ENCODE assay signal across 9 cellular contexts in genomic region chr19:58387338-58388174, GRCh38. TPM values are rescaled to one million over a fixed set of nuclear protein-coding genes. Genes with fewer than 3 reads are reported as not detected.
A peak's percentile ranks its signal among the peaks of the same experiment; 100 is the strongest.
DNase-seq lines count a peak whose midpoint lies in the region; ATAC-seq, FAIRE-seq and TF ChIP-seq lines count a peak whose summit lies in the region.
"Had no signal": no experiment of that assay in that cellular context is flagged by ENCODE, and none has a peak within 500 bp of the region (broad histone marks: within the 10 kb centered on the region; RNA-seq: fewer than 3 reads in every experiment).

No MANE protein-coding gene starts in this region.

- no peaks in the 10 kb centered on the region for H3K27me3 ChIP-seq in endothelial cell of umbilical vein (ENCODE audit: control insufficient read depth in 2 of 2, insufficient read depth in 2 of 2, low read length in 2 of 2)
- H3K27me3 ChIP-seq in ovary = no peaks in the 10 kb centered on the region

- POLR2A ChIA-PET in OCI-LY7 (lab: Charles Lee) = interaction anchor here (0.7 kb wide), 1 partner anchor 15 kb away, joined by 4 read pairs; no protein-coding TSS in a partner anchor
- POLR2A ChIA-PET in endothelial cell of umbilical vein (lab: Charles Lee) = no interaction called here

- H2AFZ ChIP-seq in OCI-LY7 (ENCODE audit: low read length) = no peak overlapping the region
- H2AFZ ChIP-seq in endothelial cell of umbilical vein (ENCODE audit: low read depth, low read length) = no peak overlapping the region

- CTCF ChIA-PET in OCI-LY7 (lab: Charles Lee; ENCODE audit: unreplicated experiment) (no interaction called here), endothelial cell of umbilical vein (lab: Charles Lee) (no interaction called here)

- H3K4me3 ChIP-seq in OCI-LY7 (ENCODE audit: low read depth, low read length, poor library complexity, severe bottlenecking) (peak overlapping the region; percentile 100), endothelial cell of umbilical vein (replicated peaks in 1 of 3; ENCODE audit: insufficient read depth in 1 of 3, low read depth in 1 of 3, low read length in 3 of 3) (peak overlapping the region; percentile 67 to 93 (median 75)), ovary (peak overlapping the region; percentile 82)

- H4K20me1 ChIP-seq in OCI-LY7 (ENCODE audit: insufficient read depth, low read length) (peaks cover 23% of the 10 kb centered on the region), endothelial cell of umbilical vein (replicated peaks; ENCODE audit: control insufficient read depth, extremely low read depth, insufficient read depth, low read length) (peaks cover 2% of the 10 kb centered on the region)

- BruUV-seq in OCI-LY7 (replicated peaks; lab: Mats Ljungman, UMichigan) (TSS peak; percentile 74), endothelial cell of umbilical vein (replicated peaks; lab: Mats Ljungman, UMichigan) (TSS peak; percentile 63)

- TF ChIP-seq POLR2A in endothelial cell of umbilical vein (IDR thresholded peaks at IDR 0.05; ENCODE audit: low read depth, low read length) (no peak), ovary (IDR thresholded peaks at IDR 0.05) (no peak)

- FAIRE-seq in endothelial cell of umbilical vein (lab: Jason Lieb, UNC) = peak; percentile 4

- intact Hi-C loops in OCI-LY7 (cut with micrococcal nuclease; ENCODE audit: unreplicated experiment) = loop anchor here (1.0 kb wide), 1 partner anchor 109 kb away; the partner anchor contains the start of gene ZNF8
- intact Hi-C loops in endothelial cell of umbilical vein (cut with micrococcal nuclease) = loop anchor here (1.0 to 2.0 kb wide), 3 partner anchors 8 to 172 kb away; partner anchors contain the start of gene RNF225
- intact Hi-C loops in ovary (cut with DNase I) = no loop called here

- TF ChIP-seq EP300 in ovary (IDR thresholded peaks at IDR 0.05) = no peak

- H3K27ac ChIP-seq in OCI-LY7 (ENCODE audit: low read depth, low read length, poor library complexity, severe bottlenecking) = peak overlapping the region; percentile 78
- peak overlapping the region; percentile 42 for H3K27ac ChIP-seq in endothelial cell of umbilical vein (ENCODE audit: insufficient read depth, low read depth, low read length)
- peak overlapping the region in 1 of 2 donors; percentile 92 for H3K27ac ChIP-seq in ovary

- H3K9ac ChIP-seq in endothelial cell of umbilical vein (replicated peaks; ENCODE audit: extremely low read depth, insufficient read depth, low read length) = peak overlapping the region; percentile 91

- peak overlapping the region; percentile 93 for H3K4me2 ChIP-seq in OCI-LY7 (ENCODE audit: low read length)
- H3K4me2 ChIP-seq in endothelial cell of umbilical vein (ENCODE audit: insufficient read depth, low read length) = peak overlapping the region; percentile 74

- peak; percentile 30 for DNase-seq in OCI-LY7 (ENCODE audit: low spot score)
- no peak for DNase-seq in endothelial cell of umbilical vein (ENCODE audit: low read depth, low spot score)
- DNase-seq in ovary = no peak
- no peak for DNase-seq in inferior parietal cortex (ENCODE audit: extremely low spot score)
- no peak for DNase-seq in activated CD4-positive, alpha-beta T cell treated with anti-CD3 and anti-CD28 coated beads for 1 hour

- peak; percentile 2 for ATAC-seq in GM21529 (IDR thresholded peaks at IDR 0.05; ENCODE audit: unreplicated experiment)
- no peak for ATAC-seq in GM19452 (IDR thresholded peaks at IDR 0.05; ENCODE audit: unreplicated experiment)
- no peak for ATAC-seq in HG03565 (IDR thresholded peaks at IDR 0.05; ENCODE audit: unreplicated experiment)

- dilution Hi-C loops in endothelial cell of umbilical vein (cut with MboI; ENCODE audit: extremely low pct_ligation_motif_present, low sequenced_read_pairs) = no loop called here

- H3K9me2 ChIP-seq in OCI-LY7 (ENCODE audit: insufficient read depth, low read length) = no peaks in the 10 kb centered on the region

- H3K4me1 ChIP-seq in OCI-LY7 (ENCODE audit: insufficient read depth, low read length, poor library complexity, severe bottlenecking) (peaks cover 33% of the 10 kb centered on the region), endothelial cell of umbilical vein (ENCODE audit: control insufficient read depth, extremely low read depth, insufficient read depth, low read length) (peaks cover 17% of the 10 kb centered on the region), ovary (ENCODE audit: insufficient read depth) (peaks cover 20% of the 10 kb centered on the region)

- 7 to 8% (median 8%) methylated on average over 39 of the region's 39 CpGs for WGBS in ovary, 3 donors

- peaks cover 50% of the 10 kb centered on the region for H3K79me2 ChIP-seq in OCI-LY7 (ENCODE audit: insufficient read depth, low read depth, low read length)
- H3K79me2 ChIP-seq in endothelial cell of umbilical vein (ENCODE audit: control insufficient read depth, insufficient read depth, low read length) = peaks cover 36% of the 10 kb centered on the region

- H3K36me3 ChIP-seq in OCI-LY7 (ENCODE audit: insufficient read depth, low read length) = peaks cover 50% of the 10 kb centered on the region
- H3K36me3 ChIP-seq in endothelial cell of umbilical vein (ENCODE audit: control insufficient read depth in 2 of 2, extremely low read depth in 1 of 2, insufficient read depth in 2 of 2, low read length in 2 of 2) = peaks cover 0 to 5% of the 10 kb centered on the region in 2 experiments
- no peaks in the 10 kb centered on the region for H3K36me3 ChIP-seq in ovary

- H3K9me1 ChIP-seq in endothelial cell of umbilical vein (replicated peaks; ENCODE audit: control insufficient read depth, extremely low read depth, insufficient read depth, low read length) = no peaks in the 10 kb centered on the region

- TF ChIP-seq CTCF in OCI-LY7 (conservative IDR thresholded peaks at IDR 0.05; ENCODE audit: low read length) = peak; percentile 64
- no peak for TF ChIP-seq CTCF in endothelial cell of umbilical vein (IDR thresholded peaks at IDR 0.05; ENCODE audit: extremely low read depth in 1 of 2, insufficient read depth in 1 of 2, low read depth in 1 of 2, low read length in 2 of 2)
- no peak for TF ChIP-seq CTCF in ovary (IDR thresholded peaks at IDR 0.05)

- no peaks in the 10 kb centered on the region for H3K9me3 ChIP-seq in OCI-LY7 (ENCODE audit: low read length)
- no peaks in the 10 kb centered on the region for H3K9me3 ChIP-seq in endothelial cell of umbilical vein (replicated peaks; ENCODE audit: control insufficient read depth, insufficient read depth, low read length)
- H3K9me3 ChIP-seq in ovary = no peaks in the 10 kb centered on the region

RNA-seq across cellular contexts. Expression of gene RPS5, which starts 0.5 kb away (rescaled TPM):
- 3,315 and 3,333 TPM in 2 replicates for total RNA-seq in OCI-LY7 (2014; rRNA removed; shearing (Covaris generic))
- 1,573 and 1,607 TPM in 2 replicates for total RNA-seq in OCI-LY7 (2022)
- 945 and 993 TPM in 2 replicates for total RNA-seq in endothelial cell of umbilical vein
- 3,430 and 4,008 TPM in 2 replicates for polyA plus RNA-seq in endothelial cell of umbilical vein
- 2,572 and 2,789 TPM in 2 replicates for polyA plus RNA-seq in endothelial cell of umbilical vein (2011; cell fraction: cytosol; rRNA removed)
- 713 and 831 TPM in 2 replicates for polyA plus RNA-seq in endothelial cell of umbilical vein (2011; cell fraction: nucleus; rRNA removed)
- 1,416 and 2,035 TPM in 2 replicates for polyA plus RNA-seq in endothelial cell of umbilical vein (2012)
- polyA minus RNA-seq in endothelial cell of umbilical vein = 1,548 and 1,681 TPM in 2 replicates
- 1,257 TPM for polyA minus RNA-seq in endothelial cell of umbilical vein (2011; cell fraction: cytosol; rRNA and poly(A)+ RNA removed)
- 223 and 251 TPM in 2 replicates for polyA minus RNA-seq in endothelial cell of umbilical vein (2011; cell fraction: nucleus; rRNA and poly(A)+ RNA removed)
- 1,000 to 10,000 TPM; 1,875 to 5,180 (median 2,346) TPM for total RNA-seq in ovary
- polyA plus RNA-seq in ovary = 1,000 to 10,000 TPM in 1 of 2 donors, 100 to 1,000 TPM in 1; 715 to 3,775 TPM

RNA-seq across cellular contexts. Expression of gene ZNF837, which starts 6.7 kb away (rescaled TPM):
- total RNA-seq in OCI-LY7 (2014; rRNA removed; shearing (Covaris generic)) = 1.8 and 3.0 TPM in 2 replicates
- total RNA-seq in OCI-LY7 (2022) (5.3 and 5.8 TPM in 2 replicates), endothelial cell of umbilical vein (1.4 and 1.7 TPM in 2 replicates), ovary (1 to 10 TPM; 1.4 to 3.2 (median 2.7) TPM)
- polyA plus RNA-seq in endothelial cell of umbilical vein (1.6 and 2.8 TPM in 2 replicates), ovary (1 to 10 TPM in 1 of 2 donors, not detected in 1; 2.3 TPM)
- 0.57 and 1.4 TPM in 2 replicates for polyA plus RNA-seq in endothelial cell of umbilical vein (2011; cell fraction: cytosol; rRNA removed)
- 0.59 and 0.67 TPM in 2 replicates for polyA plus RNA-seq in endothelial cell of umbilical vein (2011; cell fraction: nucleus; rRNA removed)
- 0.74 and 2.0 TPM in 2 replicates for polyA plus RNA-seq in endothelial cell of umbilical vein (2012)
- polyA minus RNA-seq in endothelial cell of umbilical vein = 0.49 and 0.92 TPM in 2 replicates
- 2.0 TPM for polyA minus RNA-seq in endothelial cell of umbilical vein (2011; cell fraction: cytosol; rRNA and poly(A)+ RNA removed)
- 0.77 TPM in 2 replicates for polyA minus RNA-seq in endothelial cell of umbilical vein (2011; cell fraction: nucleus; rRNA and poly(A)+ RNA removed)

RNA-seq across cellular contexts. Expression of gene RNF225, which starts 7.9 kb away (rescaled TPM):
- 0.75 and 2.1 TPM in 2 replicates for total RNA-seq in OCI-LY7 (2014; rRNA removed; shearing (Covaris generic))
- total RNA-seq in OCI-LY7 (2022) = 0.77 and 1.7 TPM in 2 replicates
- 0.58 TPM in 1 of 2 replicates, not detected in the other for total RNA-seq in endothelial cell of umbilical vein
- polyA plus RNA-seq in endothelial cell of umbilical vein = not detected in 2 replicates
- not detected in 2 replicates for polyA plus RNA-seq in endothelial cell of umbilical vein (2011; cell fraction: cytosol; rRNA removed)
- polyA plus RNA-seq in endothelial cell of umbilical vein (2011; cell fraction: nucleus; rRNA removed) = not detected in 2 replicates
- not detected in 2 replicates for polyA plus RNA-seq in endothelial cell of umbilical vein (2012)
- not detected in 2 replicates for polyA minus RNA-seq in endothelial cell of umbilical vein
- not detected for polyA minus RNA-seq in endothelial cell of umbilical vein (2011; cell fraction: cytosol; rRNA and poly(A)+ RNA removed)
- 1.4 TPM in 1 of 2 replicates, not detected in the other for polyA minus RNA-seq in endothelial cell of umbilical vein (2011; cell fraction: nucleus; rRNA and poly(A)+ RNA removed)
- total RNA-seq in ovary = not detected
- polyA plus RNA-seq in ovary = not detected
- total RNA-seq: subcutaneous adipose tissue had no signal

RNA-seq across cellular contexts. Expression of gene ZNF584, which starts 20.9 kb away (rescaled TPM):
- 9.8 and 12.4 TPM in 2 replicates for total RNA-seq in OCI-LY7 (2014; rRNA removed; shearing (Covaris generic))
- total RNA-seq in OCI-LY7 (2022) (7.6 and 10.4 TPM in 2 replicates), endothelial cell of umbilical vein (12.4 and 12.6 TPM in 2 replicates), ovary (10 to 100 TPM; 12.6 to 24.3 (median 22.0) TPM)
- polyA plus RNA-seq in endothelial cell of umbilical vein (5.9 and 6.1 TPM in 2 replicates), ovary (10 to 100 TPM; 11.0 to 12.0 TPM)
- polyA plus RNA-seq in endothelial cell of umbilical vein (2011; cell fraction: cytosol; rRNA removed) = 8.2 and 8.3 TPM in 2 replicates
- polyA plus RNA-seq in endothelial cell of umbilical vein (2011; cell fraction: nucleus; rRNA removed) = 5.9 and 6.5 TPM in 2 replicates
- polyA plus RNA-seq in endothelial cell of umbilical vein (2012) = 7.4 and 9.2 TPM in 2 replicates
- 9.9 and 11.0 TPM in 2 replicates for polyA minus RNA-seq in endothelial cell of umbilical vein
- 16.2 TPM for polyA minus RNA-seq in endothelial cell of umbilical vein (2011; cell fraction: cytosol; rRNA and poly(A)+ RNA removed)
- 3.3 and 5.6 TPM in 2 replicates for polyA minus RNA-seq in endothelial cell of umbilical vein (2011; cell fraction: nucleus; rRNA and poly(A)+ RNA removed)

RNA-seq across cellular contexts. Expression of gene ZNF497, which starts 25.0 kb away (rescaled TPM):
- total RNA-seq in OCI-LY7 (2014; rRNA removed; shearing (Covaris generic)) = 2.8 and 3.6 TPM in 2 replicates
- total RNA-seq in OCI-LY7 (2022) = 4.5 and 6.1 TPM in 2 replicates
- 0.42 and 1.3 TPM in 2 replicates for total RNA-seq in endothelial cell of umbilical vein
- polyA plus RNA-seq in endothelial cell of umbilical vein = 0.40 and 0.62 TPM in 2 replicates
- 0.10 and 0.21 TPM in 2 replicates for polyA plus RNA-seq in endothelial cell of umbilical vein (2011; cell fraction: cytosol; rRNA removed)
- polyA plus RNA-seq in endothelial cell of umbilical vein (2011; cell fraction: nucleus; rRNA removed) = 1.2 and 1.7 TPM in 2 replicates
- 0.20 and 0.35 TPM in 2 replicates for polyA plus RNA-seq in endothelial cell of umbilical vein (2012)
- 0.46 and 1.8 TPM in 2 replicates for polyA minus RNA-seq in endothelial cell of umbilical vein
- 1.6 TPM for polyA minus RNA-seq in endothelial cell of umbilical vein (2011; cell fraction: cytosol; rRNA and poly(A)+ RNA removed)
- 0.82 and 0.87 TPM in 2 replicates for polyA minus RNA-seq in endothelial cell of umbilical vein (2011; cell fraction: nucleus; rRNA and poly(A)+ RNA removed)
- total RNA-seq in ovary = 1 to 10 TPM; 2.5 to 6.5 (median 3.4) TPM
- polyA plus RNA-seq in ovary = 1 to 10 TPM in 1 of 2 donors, under 1 TPM in 1; 0.30 to 2.2 TPM

Comparison
In these comparisons a context has a peak if more than half of its experiments do, and no peak if none do; other contexts are left out.
1. intact Hi-C loops: an anchor here in OCI-LY7 (1.0 kb wide) and endothelial cell of umbilical vein (1.0 to 2.0 kb wide); none called in ovary.